Comparison of ENCODE assay signal across 10 cellular contexts in genomic region chr2:26175191-26175715, GRCh38.
"Had no signal": no experiment of that assay in that cellular context is flagged by ENCODE, and none has a peak within 500 bp of the region (broad histone marks: within the 10 kb centered on the region; RNA-seq: fewer than 3 reads in every experiment).

No MANE protein-coding gene starts in this region.

- H3K9me3 ChIP-seq: tibial artery, vagina had no signal

- H3K9me3 Mint-ChIP-seq: activated naive CD4-positive, alpha-beta T cell treated with anti-CD3 and anti-CD28 coated beads, Interleukin-2, amount 10 ng/mL, durations not matched to agents 7 days and 5 days; activated T-helper 17 cell treated with anti-CD3 and anti-CD28 coated beads, Interleukin-2, amount 50 U/mL, for 72 hours; WTC11 had no signal

- H3K36me3 ChIP-seq: tibial artery, vagina had no signal

- H3K36me3 Mint-ChIP-seq: WTC11 had no signal

- H3K27ac Mint-ChIP-seq: activated CD8-positive, alpha-beta T cell treated with anti-CD3 and anti-CD28 coated beads, Interleukin-2, amount 10 ng/mL, durations not matched to agents 7 days and 5 days; activated naive CD4-positive, alpha-beta T cell treated with anti-CD3 and anti-CD28 coated beads, Interleukin-2, amount 10 ng/mL, durations not matched to agents 7 days and 5 days; activated T-helper 17 cell treated with anti-CD3 and anti-CD28 coated beads, Interleukin-2, amount 50 U/mL, for 72 hours; naive thymus-derived CD4-positive, alpha-beta T cell; WTC11 had no signal

- H3K27ac ChIP-seq: tibial artery, vagina had no signal

- DNase-seq: activated CD4-positive, alpha-beta T cell treated with anti-CD3 and anti-CD28 coated beads for 48 hours; activated CD8-positive, alpha-beta T cell treated with anti-CD3 and anti-CD28 coated beads, Interleukin-2, amount 10 ng/mL, durations not matched to agents 7 days and 5 days; activated naive CD4-positive, alpha-beta T cell treated with anti-CD3 and anti-CD28 coated beads, Interleukin-2, amount 10 ng/mL, durations not matched to agents 7 days and 5 days; naive thymus-derived CD4-positive, alpha-beta T cell; small intestine; tibial artery had no signal

- H3K4me3 ChIP-seq: tibial artery, vagina had no signal

- ATAC-seq: activated CD8-positive, alpha-beta T cell treated with anti-CD3 and anti-CD28 coated beads, Interleukin-2, amount 10 ng/mL, durations not matched to agents 7 days and 5 days; esophagus mucosa; WTC11 had no signal

- H3K4me3 Mint-ChIP-seq: activated CD8-positive, alpha-beta T cell treated with anti-CD3 and anti-CD28 coated beads, Interleukin-2, amount 10 ng/mL, durations not matched to agents 7 days and 5 days had no signal
